In genomic region chr12:143964-144649, GRCh38 we compare ENCODE assay signal across 10 cellular contexts.
DNase-seq lines count a peak whose midpoint lies in the region; ATAC-seq, FAIRE-seq and TF ChIP-seq lines count a peak whose summit lies in the region.
"Had no signal": no experiment of that assay in that cellular context is flagged by ENCODE, and none has a peak within 500 bp of the region (broad histone marks: within the 10 kb centered on the region; RNA-seq: fewer than 3 reads in every experiment).

No MANE protein-coding gene starts in this region.

- H3K4me3 ChIP-seq in K562 (no peak overlapping the region), muscle layer of duodenum (ENCODE audit: low read depth in 1 of 2, low read length in 2 of 2) (no peak overlapping the region), foreskin fibroblast (ENCODE audit: low read depth in 1 of 2, low read length in 2 of 2) (no peak overlapping the region), right cardiac atrium (ENCODE audit: low read length) (no peak overlapping the region)

- no peak for TF ChIP-seq POLR2A in K562 (conservative IDR thresholded peaks at IDR 0.05)

- POLR2A ChIA-PET in K562 (lab: Yijun Ruan, JAX): no interaction called here

- no peak for TF ChIP-seq EP300 in K562 (IDR thresholded peaks at IDR 0.05; ENCODE audit: low read length)

- CTCF ChIA-PET in K562 (lab: Yijun Ruan, JAX; ENCODE audit: low intra/inter-chr PET ratio): no interaction called here

- TF ChIP-seq CTCF in D721Med (IDR thresholded peaks at IDR 0.05; ENCODE audit: insufficient read depth, missing control alignments) (peak; percentile 11), K562 (IDR thresholded peaks at IDR 0.05 in 2 of 3, conservative IDR thresholded peaks at IDR 0.05 in 1 of 3; ENCODE audit: insufficient read depth in 2 of 3, low read depth in 1 of 3, low read length in 3 of 3) (no peak; a peak in 1 of 6 replicates), foreskin fibroblast (IDR thresholded peaks at IDR 0.05; ENCODE audit: low read depth, low read length) (no peak)

- H3K79me2 ChIP-seq in K562 (ENCODE audit: control insufficient read depth, insufficient read depth, low read length): no peaks in the 10 kb centered on the region

- WGBS in K562 (ENCODE audit: insufficient coverage, low coverage, missing lambda C conversion rate): 15% methylated on average over 11 of the region's 19 CpGs
- WGBS in right cardiac atrium: 79% methylated on average over 19 of the region's 19 CpGs

- in situ Hi-C loops in K562 (cut with MboI): no loop called here

- H3K27me3 ChIP-seq in K562 (ENCODE audit: control insufficient read depth in 2 of 2, insufficient read depth in 2 of 2, low read length in 2 of 2): peaks cover 15 to 57% of the 10 kb centered on the region in 2 experiments
- no peaks in the 10 kb centered on the region for H3K27me3 ChIP-seq in muscle layer of duodenum (ENCODE audit: low read depth, low read length)
- H3K27me3 ChIP-seq in right cardiac atrium (ENCODE audit: control insufficient read depth, insufficient read depth): no peaks in the 10 kb centered on the region

- no peak for TF ChIP-seq RAD21 in K562 (CRISPR knock-in tag; conservative IDR thresholded peaks at IDR 0.05 in 1 of 2, IDR thresholded peaks at IDR 0.05 in 1 of 2)

- no TSS peak for BruUV-seq in K562 (replicated peaks; lab: Mats Ljungman, UMichigan)

- ATAC-seq in K562: no peak; the same call in 2 of the 3 replicates
- ATAC-seq in right cardiac atrium: no peak
- ATAC-seq in HG03521 (IDR thresholded peaks at IDR 0.05; ENCODE audit: unreplicated experiment): no peak

- no peaks in the 10 kb centered on the region for H3K36me3 ChIP-seq in K562 (ENCODE audit: control insufficient read depth, insufficient read depth, low read length)
- no peaks in the 10 kb centered on the region for H3K36me3 ChIP-seq in muscle layer of duodenum (ENCODE audit: control insufficient read depth in 1 of 2, insufficient read depth in 2 of 2, low read length in 2 of 2)

- H3K27ac ChIP-seq in K562 (ENCODE audit: extremely low read depth, low read depth, low read length): no peak overlapping the region
- H3K27ac ChIP-seq in muscle layer of duodenum (ENCODE audit: low read length): peak overlapping the region; percentile 31
- no peak overlapping the region for H3K27ac ChIP-seq in right cardiac atrium (ENCODE audit: low read length)
- H3K27ac ChIP-seq: HL-60 had no signal

- H2AFZ ChIP-seq in K562 (ENCODE audit: low read depth, low read length): no peak overlapping the region

- DNase-seq in D721Med (ENCODE audit: insufficient read length, low spot score) (no peak), NCI-H146 treated with DMSO at 0.1 percent for 48 hours (lab: John Stamatoyannopoulos, UW; ENCODE audit: unreplicated experiment) (peak; percentile 77), K562 (ENCODE audit: extremely low read depth in 1 of 4, low spot score in 3 of 4) (no peak), foreskin fibroblast (no peak), right cardiac atrium (no peak), D341Med (ENCODE audit: low spot score) (no peak)
- DNase-seq: activated T-cell treated with anti-CD3 and anti-CD28 coated beads for 4 hours had no signal

- H3K4me1 ChIP-seq in K562 (replicated peaks in 1 of 2; ENCODE audit: control insufficient read depth in 2 of 2, insufficient read depth in 2 of 2, low read length in 2 of 2) (peaks cover 0 to 2% of the 10 kb centered on the region in 2 experiments; a peak in 2 of 5 replicates), muscle layer of duodenum (ENCODE audit: control insufficient read depth in 1 of 2, insufficient read depth in 2 of 2, low read length in 2 of 2) (peaks cover 0 to 9% of the 10 kb centered on the region in 2 donors), right cardiac atrium (ENCODE audit: control insufficient read depth, insufficient read depth, low read length) (no peaks in the 10 kb centered on the region)

- no peak overlapping the region for H3K4me2 ChIP-seq in K562 (ENCODE audit: insufficient read depth, low read length)

- FAIRE-seq in D721Med (lab: Jason Lieb, UNC) (no peak), K562 (lab: Jason Lieb, UNC) (no peak)

- H4K20me1 ChIP-seq in K562 (replicated peaks; ENCODE audit: control insufficient read depth, insufficient read depth, low read length): no peaks in the 10 kb centered on the region

- no peaks in the 10 kb centered on the region for H3K9me1 ChIP-seq in K562 (ENCODE audit: control insufficient read depth, insufficient read depth, low read length)

- H3K9ac ChIP-seq in K562 (ENCODE audit: insufficient read depth in 1 of 2, low read depth in 2 of 2, low read length in 2 of 2): no peak overlapping the region

- H3K9me3 ChIP-seq in K562 (replicated peaks; ENCODE audit: control insufficient read depth, insufficient read depth, low read depth, low read length) (no peaks in the 10 kb centered on the region), muscle layer of duodenum (ENCODE audit: control insufficient read depth in 1 of 2, low read length in 2 of 2) (no peaks in the 10 kb centered on the region), right cardiac atrium (ENCODE audit: control insufficient read depth, low read length) (no peaks in the 10 kb centered on the region)

- intact Hi-C loops in K562 (cut with micrococcal nuclease) (no loop called here), right cardiac atrium (cut with DNase I) (no loop called here)

TF ChIP-seq in K562, 482 proteins besides CTCF, POLR2A, EP300 and RAD21:
- TF ChIP-seq CHCHD3 (CRISPR knock-in tag; IDR thresholded peaks at IDR 0.05): no peak
- TF ChIP-seq MAFF (IDR thresholded peaks at IDR 0.05; ENCODE audit: low read length): peak; percentile 38; the same call in 1 of the 2 replicates
- peak; percentile 78 for TF ChIP-seq ZBTB33 (CRISPR knock-in tag; IDR thresholded peaks at IDR 0.05)
- TF ChIP-seq ZNF316 (IDR thresholded peaks at IDR 0.05): peak; percentile 83
- no peak for TF ChIP-seq CBX1 (IDR thresholded peaks at IDR 0.05; ENCODE audit: low read depth)
- TF ChIP-seq MAFG (tag; conservative IDR thresholded peaks at IDR 0.05): peak; percentile 73
- TF ChIP-seq C11orf30 (IDR thresholded peaks at IDR 0.05; ENCODE audit: low read depth): peak; percentile 83
- TF ChIP-seq MAFK (IDR thresholded peaks at IDR 0.05; ENCODE audit: low read length): peak; percentile 60; the same call in 1 of the 2 replicates
